In genomic region chr6:88361298-88361697, GRCh38 we compare ENCODE assay signal across 25 cellular contexts.
DNase-seq lines count a peak whose midpoint lies in the region; ATAC-seq, FAIRE-seq and TF ChIP-seq lines count a peak whose summit lies in the region.
"Had no signal": no experiment of that assay in that cellular context is flagged by ENCODE, and none has a peak within 500 bp of the region (broad histone marks: within the 10 kb centered on the region; RNA-seq: fewer than 3 reads in every experiment).

No MANE protein-coding gene starts in this region.

- H3K27ac Mint-ChIP-seq in GM23338, result no peak overlapping the region
- H3K27ac Mint-ChIP-seq: H9 had no signal

- H3K9me3 Mint-ChIP-seq in GM23338, result no peaks in the 10 kb centered on the region; the same call in 2 of the 3 replicates
- H3K9me3 Mint-ChIP-seq: H9 had no signal

- no peaks in the 10 kb centered on the region for H3K27me3 Mint-ChIP-seq in GM23338 (ENCODE audit: insufficient read depth, low read depth, poor library complexity)

- H3K4me1 ChIP-seq in GM23338 (ENCODE audit: insufficient read depth), result peaks cover 13% of the 10 kb centered on the region
- H3K4me1 ChIP-seq in SK-N-SH (ENCODE audit: control insufficient read depth in 1 of 2, insufficient read depth in 2 of 2, low read depth in 1 of 2, low read length in 1 of 2), result peaks cover 0 to 26% of the 10 kb centered on the region in 2 experiments
- H3K4me1 ChIP-seq in tibial artery, result peaks cover 0 to 53% (median 17%) of the 10 kb centered on the region in 4 donors

- FAIRE-seq in bronchial epithelial cell (lab: Jason Lieb, UNC), result peak; percentile 7
- FAIRE-seq: GM12891, GM19239 had no signal

- H3K4me3 Mint-ChIP-seq in GM23338, result no peak overlapping the region
- H3K4me3 Mint-ChIP-seq: H9 had no signal

- DNase-seq in GM23338 (ENCODE audit: low spot score), result no peak
- DNase-seq in SK-N-SH, result no peak
- no peak for DNase-seq in bronchial epithelial cell (ENCODE audit: low read depth)
- no peak for DNase-seq in tibial artery
- DNase-seq in midbrain (lab: John Stamatoyannopoulos, UW), result no peak
- no peak for DNase-seq in caudate nucleus (lab: John Stamatoyannopoulos, UW)
- DNase-seq: ACHN, Calu3, DMS79 treated with DMSO at 0.1 percent for 48 hours, GF-D8, H9, KBM-7, MV-4-11, NCI-H1105, NCI-H146, NCI-H2029 treated with DMSO at 0.1 percent for 48 hours, NCI-H226, NCI-H510A, NCI-H69, SHP77 treated with DMSO at 0.1 percent for 48 hours had no signal

- intact Hi-C loops in tibial artery (cut with DNase I; ENCODE audit: low total_unique reads), result no loop called here

- H3F3A ChIP-seq in GM23338 (replicated peaks; ENCODE audit: low read depth), result no peaks in the 10 kb centered on the region
- H3F3A ChIP-seq in SK-N-SH (replicated peaks; ENCODE audit: insufficient read depth), result peaks cover 12% of the 10 kb centered on the region

- POLR2A ChIA-PET in SK-N-SH (lab: Yijun Ruan, JAX), result no interaction called here

- no peaks in the 10 kb centered on the region for H4K20me1 ChIP-seq in GM23338 (replicated peaks; ENCODE audit: insufficient read depth)
- no peaks in the 10 kb centered on the region for H4K20me1 ChIP-seq in SK-N-SH (ENCODE audit: insufficient read depth)

- H3K27me3 ChIP-seq in GM23338 (ENCODE audit: insufficient read depth) (no peaks in the 10 kb centered on the region), SK-N-SH (ENCODE audit: insufficient read depth) (no peaks in the 10 kb centered on the region), bronchial epithelial cell (ENCODE audit: control insufficient read depth, insufficient read depth, low read length) (no peaks in the 10 kb centered on the region), tibial artery (no peaks in the 10 kb centered on the region)

- WGBS in SK-N-SH (ENCODE audit: low lambda C conversion rate), result 60% methylated on average over 3 of the region's 3 CpGs

- H3K9me2 ChIP-seq in GM23338 (ENCODE audit: insufficient read depth) (peaks cover 13% of the 10 kb centered on the region; the same call in 1 of the 2 replicates), SK-N-SH (no peaks in the 10 kb centered on the region)

- H2AFZ ChIP-seq in GM23338, result peak overlapping the region; percentile 94
- H2AFZ ChIP-seq in SK-N-SH (ENCODE audit: low read depth), result peak overlapping the region; percentile 4; the same call in 1 of the 2 replicates

- no peak for ATAC-seq in GM23338
- ATAC-seq in HG02885 (IDR thresholded peaks at IDR 0.05; ENCODE audit: poor library complexity, unreplicated experiment), result no peak
- ATAC-seq: Panc1 had no signal

- no peaks in the 10 kb centered on the region for H3K79me2 ChIP-seq in GM23338 (replicated peaks; ENCODE audit: insufficient read depth)
- no peaks in the 10 kb centered on the region for H3K79me2 ChIP-seq in SK-N-SH (ENCODE audit: insufficient read depth)

- H3K4me3 ChIP-seq in GM23338 (no peak overlapping the region), SK-N-SH (ENCODE audit: low read depth in 2 of 2, low read length in 1 of 2) (no peak overlapping the region), bronchial epithelial cell (ENCODE audit: low read depth, low read length) (no peak overlapping the region), tibial artery (no peak overlapping the region)

- TF ChIP-seq RAD21 in SK-N-SH (IDR thresholded peaks at IDR 0.05; ENCODE audit: low read length), result no peak

- no peak for TF ChIP-seq EP300 in SK-N-SH (IDR thresholded peaks at IDR 0.05; ENCODE audit: borderline replicate concordance in 1 of 2, low read depth in 1 of 2, low read length in 1 of 2)

- peaks cover 4% of the 10 kb centered on the region; the same call in 1 of the 3 replicates for H3K4me1 Mint-ChIP-seq in GM23338

- no peaks in the 10 kb centered on the region for H3K36me3 ChIP-seq in GM23338 (ENCODE audit: insufficient read depth)
- no peaks in the 10 kb centered on the region for H3K36me3 ChIP-seq in SK-N-SH (replicated peaks in 1 of 2; ENCODE audit: control insufficient read depth in 1 of 2, insufficient read depth in 2 of 2, low read length in 1 of 2)
- H3K36me3 ChIP-seq in bronchial epithelial cell (ENCODE audit: control insufficient read depth, insufficient read depth, low read length), result no peaks in the 10 kb centered on the region
- H3K36me3 ChIP-seq in tibial artery, result no peaks in the 10 kb centered on the region

- H3K9me3 ChIP-seq in SK-N-SH (no peaks in the 10 kb centered on the region), tibial artery (no peaks in the 10 kb centered on the region)

- H3K4me2 ChIP-seq in GM23338 (peak overlapping the region; percentile 57; the same call in 1 of the 2 replicates), SK-N-SH (no peak overlapping the region)

- no peak overlapping the region for H3K9ac ChIP-seq in SK-N-SH

- CTCF ChIA-PET in SK-N-SH (lab: Yijun Ruan, JAX), result no interaction called here

- H3K27ac ChIP-seq in GM23338 (ENCODE audit: low read depth) (no peak overlapping the region), SK-N-SH (ENCODE audit: low read depth in 2 of 2, low read length in 1 of 2) (peak overlapping the region in 1 of 2 experiments; percentile 87; a peak in 2 of 4 replicates), tibial artery (peak overlapping the region; percentile 38 to 45), caudate nucleus (ENCODE audit: low read depth, low read length) (no peak overlapping the region)
- H3K27ac ChIP-seq: RWPE1 had no signal

- H3K36me3 Mint-ChIP-seq in GM23338 (ENCODE audit: low read depth), result no peaks in the 10 kb centered on the region

- TF ChIP-seq CTCF in GM23338 (conservative IDR thresholded peaks at IDR 0.05; ENCODE audit: low read depth in 2 of 2) (no peak), SK-N-SH (IDR thresholded peaks at IDR 0.05) (no peak), bronchial epithelial cell (IDR thresholded peaks at IDR 0.05; ENCODE audit: insufficient read depth, low read length, severe bottlenecking) (no peak), tibial artery (IDR thresholded peaks at IDR 0.05) (no peak)

TF ChIP-seq in GM23338, 12 proteins besides CTCF, POLR2A, EP300 and RAD21 (continues in another document):
- TF ChIP-seq NANOG (IDR thresholded peaks at IDR 0.05; ENCODE audit: borderline replicate concordance), result no peak
- TF ChIP-seq JUNB (IDR thresholded peaks at IDR 0.05; ENCODE audit: unreplicated experiment), result no peak
- no peak for TF ChIP-seq CREB1 (CRISPR knock-in tag; IDR thresholded peaks at IDR 0.05; ENCODE audit: low read depth)
- no peak for TF ChIP-seq POLR2AphosphoS5 (IDR thresholded peaks at IDR 0.05; ENCODE audit: low read depth)
- no peak for TF ChIP-seq STAT1 (IDR thresholded peaks at IDR 0.05; ENCODE audit: unreplicated experiment)
- no peak for TF ChIP-seq EZH2 (IDR thresholded peaks at IDR 0.05; ENCODE audit: low read depth, unreplicated experiment)
- no peak for TF ChIP-seq EZH2phosphoT487 (IDR thresholded peaks at IDR 0.05; ENCODE audit: unreplicated experiment)

TF ChIP-seq in SK-N-SH, 30 proteins besides CTCF, POLR2A, EP300 and RAD21:
- TF ChIP-seq SMC3 (IDR thresholded peaks at IDR 0.05; ENCODE audit: low read depth, low read length), result no peak
- TF ChIP-seq JUND (IDR thresholded peaks at IDR 0.05), result no peak
- TF ChIP-seq IRF3 (IDR thresholded peaks at IDR 0.05; ENCODE audit: low read depth, low read length), result no peak
- TF ChIP-seq FOXJ3 (CRISPR knock-in tag; IDR thresholded peaks at IDR 0.05), result no peak
- no peak for TF ChIP-seq EZH2phosphoT487 (IDR thresholded peaks at IDR 0.05; ENCODE audit: borderline replicate concordance, low read depth)
- TF ChIP-seq TAF1 (IDR thresholded peaks at IDR 0.05; ENCODE audit: borderline replicate concordance, low read depth, low read length), result no peak
- TF ChIP-seq PBX3 (IDR thresholded peaks at IDR 0.05), result no peak
- no peak for TF ChIP-seq GABPA (IDR thresholded peaks at IDR 0.05; ENCODE audit: low read depth)
- no peak for TF ChIP-seq USF1 (IDR thresholded peaks at IDR 0.05; ENCODE audit: borderline replicate concordance, low read depth)
- no peak for TF ChIP-seq SIN3A (IDR thresholded peaks at IDR 0.05; ENCODE audit: borderline replicate concordance, low read depth, low read length)
- TF ChIP-seq CHD2 (IDR thresholded peaks at IDR 0.05; ENCODE audit: low read length, partially characterized antibody), result no peak

Comparison
In these comparisons a context has a peak if more than half of its experiments do, and no peak if none do; other contexts are left out.
1. H3K27ac ChIP-seq: peak in tibial artery (2 of 2); none in GM23338 (single experiment) and caudate nucleus (single experiment).